10 cellular contexts compared by ENCODE assay signal in the genomic region with DNA sequence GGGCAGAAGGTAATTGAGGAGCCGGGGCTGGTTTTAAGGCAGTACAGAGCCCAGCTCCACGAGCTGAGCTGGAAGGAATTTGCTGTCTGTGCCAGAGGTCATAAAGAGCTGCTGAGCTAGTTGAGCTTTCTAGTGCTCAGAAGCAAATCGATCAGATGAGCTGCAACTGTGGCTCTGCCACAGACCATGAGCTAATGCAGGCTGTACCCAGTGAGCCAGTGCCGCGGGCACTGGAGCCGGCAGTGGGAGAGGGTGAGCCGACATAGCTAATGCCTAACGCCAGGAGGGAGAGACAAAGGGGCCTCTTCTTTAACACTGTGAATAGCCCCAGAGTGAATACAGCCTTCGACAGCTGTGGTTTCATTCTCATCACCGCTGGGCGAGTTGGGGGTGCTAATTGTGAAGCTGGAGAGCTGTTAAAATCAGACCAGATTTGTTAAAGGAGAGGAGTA.
DNase-seq lines count a peak whose midpoint lies in the region; ATAC-seq and TF ChIP-seq lines count a peak whose summit lies in the region.
"Had no signal": no experiment of that assay in that cellular context is flagged by ENCODE, and none has a peak within 500 bp of the region (broad histone marks: within the 10 kb centered on the region; RNA-seq: fewer than 3 reads in every experiment).

No MANE protein-coding gene starts in this region.

- no peaks in the 10 kb centered on the region for H3K27me3 Mint-ChIP-seq in activated T-cell treated with anti-CD3 and anti-CD28 coated beads, Interleukin-2, amount 50 U/mL, for 24 hours

- H3K4me2 ChIP-seq in skeletal muscle satellite cell (ENCODE audit: low read length), result peak overlapping the region; percentile 81

- ATAC-seq in GM18858 (IDR thresholded peaks at IDR 0.05; ENCODE audit: unreplicated experiment), result no peak
- no peak for ATAC-seq in HG02610 (IDR thresholded peaks at IDR 0.05; ENCODE audit: unreplicated experiment)

- H3K27me3 ChIP-seq in adipocyte (replicated peaks; ENCODE audit: control insufficient read depth, insufficient read depth, low read length) (no peaks in the 10 kb centered on the region), skeletal muscle satellite cell (ENCODE audit: control insufficient read depth, insufficient read depth, low read length) (no peaks in the 10 kb centered on the region)

- no peak for TF ChIP-seq CTCF in HFF-Myc (IDR thresholded peaks at IDR 0.05; ENCODE audit: low read depth, low read length, missing control alignments)

- peak overlapping the region; percentile 8 for H3K4me3 ChIP-seq in HFF-Myc (replicated peaks; ENCODE audit: low read depth, low read length)
- H3K4me3 ChIP-seq in adipocyte (ENCODE audit: low read length), result peak overlapping the region; percentile 77
- H3K4me3 ChIP-seq in skeletal muscle satellite cell (ENCODE audit: low read length), result peak overlapping the region; percentile 61

- no peak for DNase-seq in HFF-Myc (ENCODE audit: extremely low read depth, low read depth)
- DNase-seq in adipocyte (ENCODE audit: low read depth), result peak; percentile 67
- peak; percentile 77 to 83 for DNase-seq in hippocampal formation (lab: John Stamatoyannopoulos, UW)
- DNase-seq in activated T-cell treated with anti-CD3 and anti-CD28 coated beads, Interleukin-2, amount 50 U/mL, for 24 hours, result no peak
- DNase-seq in AML-193 (lab: John Stamatoyannopoulos, UW), result no peak
- DNase-seq: cortex of kidney, NCI-H748 treated with DMSO at 0.1 percent for 48 hours had no signal

- H3K4me1 Mint-ChIP-seq in activated T-cell treated with anti-CD3 and anti-CD28 coated beads, Interleukin-2, amount 50 U/mL, for 24 hours (ENCODE audit: low read depth), result no peaks in the 10 kb centered on the region

- H3K9me3 ChIP-seq in adipocyte (ENCODE audit: control insufficient read depth, low read length) (no peaks in the 10 kb centered on the region), skeletal muscle satellite cell (replicated peaks; ENCODE audit: low read length) (no peaks in the 10 kb centered on the region)

- H3K36me3 Mint-ChIP-seq in activated T-cell treated with anti-CD3 and anti-CD28 coated beads, Interleukin-2, amount 50 U/mL, for 24 hours (ENCODE audit: low read depth), result no peaks in the 10 kb centered on the region

- no peak overlapping the region for H3K4me3 Mint-ChIP-seq in activated T-cell treated with anti-CD3 and anti-CD28 coated beads, Interleukin-2, amount 50 U/mL, for 24 hours

- H3K9me3 Mint-ChIP-seq in activated T-cell treated with anti-CD3 and anti-CD28 coated beads, Interleukin-2, amount 50 U/mL, for 24 hours, result no peaks in the 10 kb centered on the region

- H3K27ac Mint-ChIP-seq in activated T-cell treated with anti-CD3 and anti-CD28 coated beads, Interleukin-2, amount 50 U/mL, for 24 hours, result no peak overlapping the region

- peak overlapping the region; percentile 69 for H3K9ac ChIP-seq in adipocyte (ENCODE audit: low read length)
- peak overlapping the region; percentile 57 for H3K9ac ChIP-seq in skeletal muscle satellite cell (ENCODE audit: low read depth, low read length)

- H3K36me3 ChIP-seq in adipocyte (ENCODE audit: control insufficient read depth, insufficient read depth, low read length, severe bottlenecking) (no peaks in the 10 kb centered on the region), skeletal muscle satellite cell (ENCODE audit: insufficient read depth, low read length) (no peaks in the 10 kb centered on the region)

- H3K4me1 ChIP-seq in adipocyte (ENCODE audit: control insufficient read depth, insufficient read depth, low read length), result peaks cover 30% of the 10 kb centered on the region
- peaks cover 18% of the 10 kb centered on the region for H3K4me1 ChIP-seq in skeletal muscle satellite cell (ENCODE audit: control insufficient read depth, insufficient read depth, low read length)

Comparison
In these comparisons a context has a peak if more than half of its experiments do, and no peak if none do; other contexts are left out.
1. DNase-seq: peak in adipocyte (single experiment) and hippocampal formation (2 of 2); none in HFF-Myc (single experiment), activated T-cell treated with anti-CD3 and anti-CD28 coated beads, Interleukin-2, amount 50 U/mL, for 24 hours (single experiment) and AML-193 (0 of 2).
2. H3K4me3 ChIP-seq: peak in every context shown above with its lines; median percentile 77 in adipocyte; 61 in skeletal muscle satellite cell; 8 in HFF-Myc.